In the genomic region with DNA sequence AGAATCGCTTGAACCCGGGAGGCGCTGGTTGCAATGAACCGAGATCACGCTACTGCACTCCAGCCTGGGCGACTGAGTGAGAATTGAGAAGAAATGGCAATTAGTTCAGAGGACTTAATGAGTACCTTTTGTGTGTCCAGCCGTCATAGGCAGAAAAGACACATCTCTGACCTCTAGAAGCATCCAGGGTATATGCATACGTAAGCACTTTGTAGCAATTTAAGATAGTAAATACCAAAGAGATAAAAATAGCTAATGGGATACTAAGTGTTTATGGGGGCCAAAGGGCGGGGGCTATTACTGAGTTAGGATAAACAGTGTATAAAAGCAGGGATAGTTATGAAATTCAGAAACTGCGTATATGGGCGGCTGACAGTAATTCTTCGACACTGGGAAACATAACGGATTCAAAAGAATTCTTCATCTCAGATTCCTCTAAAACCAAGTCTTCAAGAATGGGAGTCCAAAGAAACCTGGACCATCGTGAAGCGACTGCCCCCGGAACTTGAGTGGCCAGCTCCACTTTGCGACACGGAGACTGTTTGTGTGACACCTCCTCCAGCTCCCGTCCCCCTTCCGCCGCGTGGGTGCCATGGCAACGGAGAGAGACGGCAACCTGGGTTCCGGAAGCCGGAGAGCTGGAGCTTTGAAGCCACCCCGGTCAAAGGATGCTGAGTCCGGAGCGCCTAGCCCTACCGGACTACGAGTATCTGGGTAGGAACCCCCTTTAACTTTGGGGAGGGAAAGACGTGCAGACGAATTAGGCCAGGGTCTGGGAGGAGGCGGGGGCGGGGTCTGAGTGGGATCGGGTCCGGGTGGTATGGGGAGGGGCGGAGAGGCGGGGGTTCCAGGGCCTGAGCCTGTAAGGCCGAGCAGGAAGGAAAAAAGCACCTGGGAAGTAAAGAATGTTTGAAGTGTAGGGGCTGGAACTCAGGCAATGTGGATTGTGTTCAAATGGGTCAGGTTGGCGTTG, we compare ENCODE assay signal across 1 cellular context.
TF ChIP-seq lines count a peak whose summit lies in the region.

Gene CSTPP1, plus strand, starts transcription at position 624 of the 973 bp plus-strand sequence. Its CDS starts 45 bp downstream, at position 669.

TF ChIP-seq in liver, 16 proteins besides CTCF, POLR2A, EP300 and RAD21 (continued from another document):
- TF ChIP-seq, protein P1, sequence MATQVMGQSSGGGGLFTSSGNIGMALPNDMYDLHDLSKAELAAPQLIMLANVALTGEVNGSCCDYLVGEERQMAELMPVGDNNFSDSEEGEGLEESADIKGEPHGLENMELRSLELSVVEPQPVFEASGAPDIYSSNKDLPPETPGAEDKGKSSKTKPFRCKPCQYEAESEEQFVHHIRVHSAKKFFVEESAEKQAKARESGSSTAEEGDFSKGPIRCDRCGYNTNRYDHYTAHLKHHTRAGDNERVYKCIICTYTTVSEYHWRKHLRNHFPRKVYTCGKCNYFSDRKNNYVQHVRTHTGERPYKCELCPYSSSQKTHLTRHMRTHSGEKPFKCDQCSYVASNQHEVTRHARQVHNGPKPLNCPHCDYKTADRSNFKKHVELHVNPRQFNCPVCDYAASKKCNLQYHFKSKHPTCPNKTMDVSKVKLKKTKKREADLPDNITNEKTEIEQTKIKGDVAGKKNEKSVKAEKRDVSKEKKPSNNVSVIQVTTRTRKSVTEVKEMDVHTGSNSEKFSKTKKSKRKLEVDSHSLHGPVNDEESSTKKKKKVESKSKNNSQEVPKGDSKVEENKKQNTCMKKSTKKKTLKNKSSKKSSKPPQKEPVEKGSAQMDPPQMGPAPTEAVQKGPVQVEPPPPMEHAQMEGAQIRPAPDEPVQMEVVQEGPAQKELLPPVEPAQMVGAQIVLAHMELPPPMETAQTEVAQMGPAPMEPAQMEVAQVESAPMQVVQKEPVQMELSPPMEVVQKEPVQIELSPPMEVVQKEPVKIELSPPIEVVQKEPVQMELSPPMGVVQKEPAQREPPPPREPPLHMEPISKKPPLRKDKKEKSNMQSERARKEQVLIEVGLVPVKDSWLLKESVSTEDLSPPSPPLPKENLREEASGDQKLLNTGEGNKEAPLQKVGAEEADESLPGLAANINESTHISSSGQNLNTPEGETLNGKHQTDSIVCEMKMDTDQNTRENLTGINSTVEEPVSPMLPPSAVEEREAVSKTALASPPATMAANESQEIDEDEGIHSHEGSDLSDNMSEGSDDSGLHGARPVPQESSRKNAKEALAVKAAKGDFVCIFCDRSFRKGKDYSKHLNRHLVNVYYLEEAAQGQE (IDR thresholded peaks at IDR 0.05), result no peak
- TF ChIP-seq ATF3 (IDR thresholded peaks at IDR 0.05) (no peak), HNF4G (IDR thresholded peaks at IDR 0.05) (no peak), GABPA (IDR thresholded peaks at IDR 0.05 in 1 of 2, conservative IDR thresholded peaks at IDR 0.05 in 1 of 2) (peak; percentile 90 to 95), SP1 (IDR thresholded peaks at IDR 0.05) (peak; percentile 23), RXRA (IDR thresholded peaks at IDR 0.05) (peak; percentile 20 to 43)
- TF ChIP-seq, protein P2, sequence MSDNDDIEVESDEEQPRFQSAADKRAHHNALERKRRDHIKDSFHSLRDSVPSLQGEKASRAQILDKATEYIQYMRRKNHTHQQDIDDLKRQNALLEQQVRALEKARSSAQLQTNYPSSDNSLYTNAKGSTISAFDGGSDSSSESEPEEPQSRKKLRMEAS (IDR thresholded peaks at IDR 0.05), result no peak
